Comparison of ENCODE assay signal across 19 cellular contexts in the genomic region with DNA sequence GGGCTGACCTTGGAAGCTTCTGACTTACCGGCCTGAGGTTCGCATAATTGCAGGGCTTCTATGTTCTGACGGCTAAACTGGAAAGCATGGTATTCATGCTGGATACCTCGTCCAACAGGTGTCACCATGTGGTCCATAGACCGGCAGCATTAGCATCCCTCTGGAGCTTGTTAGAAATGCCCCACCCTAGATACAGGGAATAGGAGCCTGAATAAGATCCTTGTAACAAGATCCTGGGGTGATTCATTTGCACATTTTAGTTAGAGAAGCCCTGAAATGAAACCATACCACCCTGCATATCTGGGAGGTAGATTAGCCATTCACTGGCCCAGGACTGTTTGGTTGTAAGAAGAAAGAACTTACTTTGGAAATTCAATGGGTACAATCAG.
A peak's percentile ranks its signal among the peaks of the same experiment; 100 is the strongest.
DNase-seq lines count a peak whose midpoint lies in the region; ATAC-seq, FAIRE-seq and TF ChIP-seq lines count a peak whose summit lies in the region.
"Had no signal": no experiment of that assay in that cellular context is flagged by ENCODE, and none has a peak within 500 bp of the region (broad histone marks: within the 10 kb centered on the region; RNA-seq: fewer than 3 reads in every experiment).

No MANE protein-coding gene starts in this region.

- H3K14ac ChIP-seq in trophoblast cell (ENCODE audit: low read length) = peak overlapping the region; percentile 0

- no peak for TF ChIP-seq POLR2A in endothelial cell of umbilical vein (IDR thresholded peaks at IDR 0.05; ENCODE audit: low read depth, low read length)

- no peak for TF ChIP-seq CTCF in endothelial cell of umbilical vein (IDR thresholded peaks at IDR 0.05; ENCODE audit: extremely low read depth in 1 of 2, insufficient read depth in 1 of 2, low read depth in 1 of 2, low read length in 2 of 2)

- no peaks in the 10 kb centered on the region for H3K4me1 Mint-ChIP-seq in activated T-helper 17 cell treated with anti-CD3 and anti-CD28 coated beads, Interleukin-2, amount 50 U/mL, for 72 hours
- H3K4me1 Mint-ChIP-seq: activated CD4-positive, alpha-beta T cell treated with anti-CD3 and anti-CD28 coated beads, Interleukin-2, amount 10 ng/mL, durations not matched to agents 24 days and 14 days; activated naive CD8-positive, alpha-beta T cell treated with anti-CD3 and anti-CD28 coated beads, Interleukin-2, amount 50 U/mL, for 24 hours; naive thymus-derived CD8-positive, alpha-beta T cell had no signal

- H3K18ac ChIP-seq in trophoblast cell (ENCODE audit: low read length) = no peak overlapping the region

- no peak overlapping the region for H2BK5ac ChIP-seq in trophoblast cell (ENCODE audit: low read depth, low read length, poor library complexity)

- ATAC-seq in activated T-helper 17 cell treated with anti-CD3 and anti-CD28 coated beads, Interleukin-2, amount 50 U/mL, for 72 hours (replicated peaks) = no peak
- ATAC-seq: activated naive CD8-positive, alpha-beta T cell treated with anti-CD3 and anti-CD28 coated beads, Interleukin-2, amount 50 U/mL, for 24 hours; naive thymus-derived CD8-positive, alpha-beta T cell had no signal

- no peaks in the 10 kb centered on the region for H3K9me3 Mint-ChIP-seq in activated T-helper 17 cell treated with anti-CD3 and anti-CD28 coated beads, Interleukin-2, amount 50 U/mL, for 72 hours
- H3K9me3 Mint-ChIP-seq: activated CD4-positive, alpha-beta T cell treated with anti-CD3 and anti-CD28 coated beads, Interleukin-2, amount 10 ng/mL, durations not matched to agents 24 days and 14 days; activated naive CD8-positive, alpha-beta T cell treated with anti-CD3 and anti-CD28 coated beads, Interleukin-2, amount 50 U/mL, for 24 hours; activated T-cell treated with anti-CD3 and anti-CD28 coated beads, Interleukin-2, amount 50 U/mL, for 24 hours; naive thymus-derived CD8-positive, alpha-beta T cell had no signal

- no peak overlapping the region for H3K23ac ChIP-seq in trophoblast cell (ENCODE audit: low read length)

- H3K27me3 ChIP-seq in endothelial cell of umbilical vein (ENCODE audit: control insufficient read depth in 2 of 2, insufficient read depth in 2 of 2, low read length in 2 of 2) = no peaks in the 10 kb centered on the region
- no peaks in the 10 kb centered on the region for H3K27me3 ChIP-seq in trophoblast cell (ENCODE audit: insufficient read depth, low read length)
- H3K27me3 ChIP-seq: tibial artery had no signal

- no peak overlapping the region for H3K4me2 ChIP-seq in endothelial cell of umbilical vein (ENCODE audit: insufficient read depth, low read length)
- H3K4me2 ChIP-seq in trophoblast cell (ENCODE audit: low read length) = no peak overlapping the region

- H3K79me2 ChIP-seq in endothelial cell of umbilical vein (ENCODE audit: control insufficient read depth, insufficient read depth, low read length) = peaks cover 3% of the 10 kb centered on the region
- no peaks in the 10 kb centered on the region for H3K79me2 ChIP-seq in trophoblast cell (ENCODE audit: control insufficient read depth, insufficient read depth, low read length, poor library complexity)

- no peaks in the 10 kb centered on the region for H3K36me3 Mint-ChIP-seq in activated T-helper 17 cell treated with anti-CD3 and anti-CD28 coated beads, Interleukin-2, amount 50 U/mL, for 72 hours (ENCODE audit: low read depth)
- H3K36me3 Mint-ChIP-seq: naive thymus-derived CD8-positive, alpha-beta T cell had no signal

- peak overlapping the region; percentile 55 for H2AK5ac ChIP-seq in trophoblast cell (ENCODE audit: low read length)

- POLR2A ChIA-PET in endothelial cell of umbilical vein (lab: Charles Lee) = interaction anchor here (0.6 to 8.7 kb wide), 6 partner anchors 26 to 680 kb away, joined by 3 to 210 read pairs (median 4); a partner anchor contains a TSS

- H3K4ac ChIP-seq in trophoblast cell (ENCODE audit: low read depth, low read length) = no peak overlapping the region

- H3K9ac ChIP-seq in endothelial cell of umbilical vein (replicated peaks; ENCODE audit: extremely low read depth, insufficient read depth, low read length) (peak overlapping the region; percentile 98), trophoblast cell (ENCODE audit: low read length) (no peak overlapping the region)

- H3K27ac ChIP-seq in endothelial cell of umbilical vein (ENCODE audit: insufficient read depth, low read depth, low read length) = peak overlapping the region; percentile 100
- H3K27ac ChIP-seq in trophoblast cell (ENCODE audit: low read depth, low read length) = no peak overlapping the region
- H3K27ac ChIP-seq: tibial artery had no signal

- H3K4me1 ChIP-seq in endothelial cell of umbilical vein (ENCODE audit: control insufficient read depth, extremely low read depth, insufficient read depth, low read length) = peaks cover 61% of the 10 kb centered on the region
- H3K4me1 ChIP-seq in trophoblast cell (ENCODE audit: control insufficient read depth in 1 of 2, insufficient read depth in 2 of 2, low read length in 2 of 2) = peaks cover 6 to 14% of the 10 kb centered on the region in 2 experiments

- no peak overlapping the region for H4K8ac ChIP-seq in trophoblast cell (ENCODE audit: low read depth, low read length)

- DNase-seq in ELR (ENCODE audit: low read depth) = peak; percentile 84
- peak; percentile 70 for DNase-seq in RPMI7951 (ENCODE audit: low read depth)
- DNase-seq in endothelial cell of umbilical vein (ENCODE audit: low read depth, low spot score) = peak; percentile 51
- DNase-seq in trophoblast cell = no peak
- no peak for DNase-seq in NK-92 (lab: John Stamatoyannopoulos, UW; ENCODE audit: unreplicated experiment)
- DNase-seq in NCI-H2081 treated with DMSO at 0.1 percent for 48 hours (lab: John Stamatoyannopoulos, UW) = no peak
- no peak for DNase-seq in SK-N-DZ (ENCODE audit: low spot score)
- DNase-seq: activated CD4-positive, alpha-beta T cell treated with anti-CD3 and anti-CD28 coated beads, Interleukin-2, amount 10 ng/mL, durations not matched to agents 24 days and 14 days; activated naive CD8-positive, alpha-beta T cell treated with anti-CD3 and anti-CD28 coated beads, Interleukin-2, amount 50 U/mL, for 24 hours; activated T-cell treated with anti-CD3 and anti-CD28 coated beads, Interleukin-2, amount 50 U/mL, for 24 hours; erythroblast; naive thymus-derived CD8-positive, alpha-beta T cell; NCI-H1048; NK-92 treated with Interleukin-12 subunit alpha and Interleukin-12 subunit beta, amount 100 ng/mL, for 24 hours; Right ventricle myocardium superior; stimulated activated CD8-positive, alpha-beta memory T cell treated with anti-CD3 and anti-CD28 coated beads, Interleukin-4, amount 100 ng/mL, for 48 hours; T1000; tibial artery had no signal

- H3K4me3 Mint-ChIP-seq in activated T-helper 17 cell treated with anti-CD3 and anti-CD28 coated beads, Interleukin-2, amount 50 U/mL, for 72 hours = no peak overlapping the region
- H3K4me3 Mint-ChIP-seq: activated CD4-positive, alpha-beta T cell treated with anti-CD3 and anti-CD28 coated beads, Interleukin-2, amount 10 ng/mL, durations not matched to agents 24 days and 14 days; activated naive CD8-positive, alpha-beta T cell treated with anti-CD3 and anti-CD28 coated beads, Interleukin-2, amount 50 U/mL, for 24 hours; activated T-cell treated with anti-CD3 and anti-CD28 coated beads, Interleukin-2, amount 50 U/mL, for 24 hours; naive thymus-derived CD8-positive, alpha-beta T cell had no signal

- intact Hi-C loops in endothelial cell of umbilical vein (cut with micrococcal nuclease) = no loop called here

- CTCF ChIA-PET in endothelial cell of umbilical vein (lab: Charles Lee) = interaction anchor here (0.7 to 8.7 kb wide), 5 partner anchors 10 to 675 kb away, joined by 3 to 102 read pairs (median 4); a partner anchor contains a TSS

- peak overlapping the region; percentile 16 for H2BK12ac ChIP-seq in trophoblast cell (ENCODE audit: low read length)

- no peaks in the 10 kb centered on the region for H3K27me3 Mint-ChIP-seq in activated T-helper 17 cell treated with anti-CD3 and anti-CD28 coated beads, Interleukin-2, amount 50 U/mL, for 72 hours
- H3K27me3 Mint-ChIP-seq: activated CD4-positive, alpha-beta T cell treated with anti-CD3 and anti-CD28 coated beads, Interleukin-2, amount 10 ng/mL, durations not matched to agents 24 days and 14 days; activated naive CD8-positive, alpha-beta T cell treated with anti-CD3 and anti-CD28 coated beads, Interleukin-2, amount 50 U/mL, for 24 hours; activated T-cell treated with anti-CD3 and anti-CD28 coated beads, Interleukin-2, amount 50 U/mL, for 24 hours had no signal

- WGBS in trophoblast cell (ENCODE audit: extremely low coverage, insufficient coverage, insufficient read length) = no CpG with 5 or more reads among the region's 5 CpGs

- H3K36me3 ChIP-seq in endothelial cell of umbilical vein (ENCODE audit: control insufficient read depth in 2 of 2, extremely low read depth in 1 of 2, insufficient read depth in 2 of 2, low read length in 2 of 2) (no peaks in the 10 kb centered on the region), trophoblast cell (ENCODE audit: control insufficient read depth in 1 of 2, insufficient read depth in 2 of 2, low read length in 2 of 2) (peaks cover 0 to 2% of the 10 kb centered on the region in 2 experiments)
- H3K36me3 ChIP-seq: tibial artery had no signal

- peaks cover 21% of the 10 kb centered on the region for H3K79me1 ChIP-seq in trophoblast cell (ENCODE audit: low read length)

- dilution Hi-C loops in endothelial cell of umbilical vein (cut with MboI; ENCODE audit: extremely low pct_ligation_motif_present, low sequenced_read_pairs) = loop anchor here (25.0 kb wide), 1 partner anchor 672 kb away; a partner anchor contains a TSS

- peak overlapping the region; percentile 26 for H2BK120ac ChIP-seq in trophoblast cell (ENCODE audit: insufficient read depth, low read length, poor library complexity)

- no peaks in the 10 kb centered on the region for H4K20me1 ChIP-seq in endothelial cell of umbilical vein (replicated peaks; ENCODE audit: control insufficient read depth, extremely low read depth, insufficient read depth, low read length)

- H3K4me3 ChIP-seq in endothelial cell of umbilical vein (replicated peaks in 1 of 3; ENCODE audit: insufficient read depth in 1 of 3, low read depth in 1 of 3, low read length in 3 of 3) (no peak overlapping the region), trophoblast cell (ENCODE audit: low read depth, low read length) (peak overlapping the region; percentile 12)
- H3K4me3 ChIP-seq: tibial artery had no signal

- H3K9me1 ChIP-seq in endothelial cell of umbilical vein (replicated peaks; ENCODE audit: control insufficient read depth, extremely low read depth, insufficient read depth, low read length) = no peaks in the 10 kb centered on the region

- H2AFZ ChIP-seq in endothelial cell of umbilical vein (ENCODE audit: low read depth, low read length) (no peak overlapping the region), trophoblast cell (ENCODE audit: insufficient read depth, low read length, poor library complexity) (no peak overlapping the region)

- H3K27ac Mint-ChIP-seq in activated T-helper 17 cell treated with anti-CD3 and anti-CD28 coated beads, Interleukin-2, amount 50 U/mL, for 72 hours = no peak overlapping the region
- H3K27ac Mint-ChIP-seq: activated CD4-positive, alpha-beta T cell treated with anti-CD3 and anti-CD28 coated beads, Interleukin-2, amount 10 ng/mL, durations not matched to agents 24 days and 14 days; activated naive CD8-positive, alpha-beta T cell treated with anti-CD3 and anti-CD28 coated beads, Interleukin-2, amount 50 U/mL, for 24 hours; activated T-cell treated with anti-CD3 and anti-CD28 coated beads, Interleukin-2, amount 50 U/mL, for 24 hours; naive thymus-derived CD8-positive, alpha-beta T cell had no signal

- H4K12ac ChIP-seq in trophoblast cell (ENCODE audit: low read depth, low read length) = no peak overlapping the region

- peak overlapping the region; percentile 32 for H4K91ac ChIP-seq in trophoblast cell (ENCODE audit: low read depth, low read length)

- BruUV-seq in endothelial cell of umbilical vein (replicated peaks; lab: Mats Ljungman, UMichigan) = no TSS peak

- FAIRE-seq in endothelial cell of umbilical vein (lab: Jason Lieb, UNC) = no peak

- H3K9me3 ChIP-seq in endothelial cell of umbilical vein (replicated peaks; ENCODE audit: control insufficient read depth, insufficient read depth, low read length) (no peaks in the 10 kb centered on the region), trophoblast cell (ENCODE audit: insufficient read depth, low read depth, low read length) (no peaks in the 10 kb centered on the region)
- H3K9me3 ChIP-seq: tibial artery had no signal

Comparison
In these comparisons a context has a peak if more than half of its experiments do, and no peak if none do; other contexts are left out.
1. DNase-seq: peak in ELR (single experiment), RPMI7951 (single experiment) and endothelial cell of umbilical vein (single experiment); none in trophoblast cell (0 of 2), NK-92 (single experiment), NCI-H2081 treated with DMSO at 0.1 percent for 48 hours (single experiment) and SK-N-DZ (single experiment).